ENCODE assay signal across 8 cellular contexts in genomic region chr6:41577865-41578713, GRCh38. TPM values are rescaled to one million over a fixed set of nuclear protein-coding genes. Genes with fewer than 3 reads are reported as not detected.
DNase-seq lines count a peak whose midpoint lies in the region; ATAC-seq and TF ChIP-seq lines count a peak whose summit lies in the region.

No MANE protein-coding gene starts in this region.

- TF ChIP-seq POLR2A in stomach (IDR thresholded peaks at IDR 0.05) = no peak

- TF ChIP-seq EP300 in stomach (IDR thresholded peaks at IDR 0.05) = no peak

- WGBS in stomach, 5 donors = 21 to 39% (median 25%) methylated on average over 7 to 9 of the region's 9 CpGs

- H3K9me3 ChIP-seq in SJSA1 (replicated peaks) (no peaks in the 10 kb centered on the region), left ventricle myocardium inferior (replicated peaks) (no peaks in the 10 kb centered on the region), stomach (no peaks in the 10 kb centered on the region)

- H3K27ac ChIP-seq in SJSA1 (peak overlapping the region; percentile 47), left ventricle myocardium inferior (replicated peaks) (peak overlapping the region; percentile 50), stomach (peak overlapping the region; percentile 22 to 62 (median 35))

- TF ChIP-seq CTCF in left ventricle myocardium inferior (IDR thresholded peaks at IDR 0.05; ENCODE audit: borderline replicate concordance) (no peak), stomach (IDR thresholded peaks at IDR 0.05) (no peak)

- H3K4me1 ChIP-seq in SJSA1 (replicated peaks) (peaks cover 56% of the 10 kb centered on the region), left ventricle myocardium inferior (peaks cover 56% of the 10 kb centered on the region), stomach (peaks cover 29 to 86% (median 69%) of the 10 kb centered on the region in 4 donors)

- ATAC-seq in HG02981 (IDR thresholded peaks at IDR 0.05; ENCODE audit: unreplicated experiment) = no peak

- H3K4me3 ChIP-seq in SJSA1 (no peak overlapping the region), left ventricle myocardium inferior (no peak overlapping the region), stomach (no peak overlapping the region)

- intact Hi-C loops in left ventricle myocardium inferior (cut with micrococcal nuclease) (no loop called here), stomach (cut with DNase I; ENCODE audit: low total_unique reads) (no loop called here)

- DNase-seq in AG08395 (ENCODE audit: low spot score) = peak; percentile 64
- peak; percentile 78 for DNase-seq in KBM-7
- peak; percentile 66 to 69 for DNase-seq in SJSA1 (ENCODE audit: low read depth in 1 of 2, low spot score in 2 of 2)
- DNase-seq in left ventricle myocardium inferior = no peak
- DNase-seq in stomach = peak; percentile 74
- no peak for DNase-seq in KG1 (lab: John Stamatoyannopoulos, UW)
- no peak for DNase-seq in cerebellar cortex (ENCODE audit: low spot score)

- no peaks in the 10 kb centered on the region for H3K27me3 ChIP-seq in SJSA1 (replicated peaks)
- no peaks in the 10 kb centered on the region for H3K27me3 ChIP-seq in left ventricle myocardium inferior (ENCODE audit: low read depth)
- no peaks in the 10 kb centered on the region for H3K27me3 ChIP-seq in stomach

- in situ Hi-C loops in KBM-7 (cut with MboI; ENCODE audit: low pct_unique_long_range_greater_than_20kb, low sequenced_read_pairs) = no loop called here

- peaks cover 47% of the 10 kb centered on the region for H3K36me3 ChIP-seq in SJSA1
- H3K36me3 ChIP-seq in left ventricle myocardium inferior = peaks cover 2% of the 10 kb centered on the region
- peaks cover 8 to 40% (median 30%) of the 10 kb centered on the region in 4 donors for H3K36me3 ChIP-seq in stomach

RNA-seq across cellular contexts. Expression of gene FOXP4, which starts 31.9 kb away (rescaled TPM):
- 3.9 and 5.1 TPM in 2 replicates for total RNA-seq in SJSA1 (2014; rRNA removed; shearing (Covaris generic))
- 15.0 TPM for total RNA-seq in left ventricle myocardium inferior
- total RNA-seq in stomach = 10 to 100 TPM in 4 of 5 donors, 1 to 10 TPM in 1; 7.9 to 70.4 (median 40.3) TPM
- polyA plus RNA-seq in stomach = 10 to 100 TPM; 14.3 to 33.7 (median 27.6) TPM

Comparison
In these comparisons a context has a peak if more than half of its experiments do, and no peak if none do; other contexts are left out.
1. DNase-seq: peak in AG08395 (single experiment), KBM-7 (single experiment), SJSA1 (2 of 2) and stomach (single experiment); none in left ventricle myocardium inferior (single experiment), KG1 (single experiment) and cerebellar cortex (single experiment).
2. Peak in every context shown above with its lines, with median percentiles within 50 percentile points of each other: H3K27ac ChIP-seq.